In genomic region chr11:13140873-13141655, GRCh38 we compare ENCODE assay signal across 12 cellular contexts.
A peak's percentile ranks its signal among the peaks of the same experiment; 100 is the strongest.
DNase-seq lines count a peak whose midpoint lies in the region; ATAC-seq and TF ChIP-seq lines count a peak whose summit lies in the region.
"Had no signal": no experiment of that assay in that cellular context is flagged by ENCODE, and none has a peak within 500 bp of the region (broad histone marks: within the 10 kb centered on the region; RNA-seq: fewer than 3 reads in every experiment).

No MANE protein-coding gene starts in this region.

- H3K9ac ChIP-seq in neuronal stem cell (ENCODE audit: low read depth, low read length, poor library complexity) = no peak overlapping the region
- H3K9ac ChIP-seq: parathyroid adenoma had no signal

- H3K4me1 ChIP-seq in breast epithelium (peaks cover 0 to 1% of the 10 kb centered on the region in 2 donors), neuronal stem cell (ENCODE audit: control insufficient read depth in 2 of 2, insufficient read depth in 1 of 2, low read depth in 1 of 2, low read length in 2 of 2) (peaks cover 5 to 10% of the 10 kb centered on the region in 2 donors)
- H3K4me1 ChIP-seq: vagina had no signal

- no peak overlapping the region for H2BK120ac ChIP-seq in neuronal stem cell (ENCODE audit: low read depth, low read length)

- H3K27ac ChIP-seq in breast epithelium = peak overlapping the region; percentile 49 to 74
- H3K27ac ChIP-seq in neuronal stem cell (replicated peaks; ENCODE audit: low read length) = no peak overlapping the region
- H3K27ac ChIP-seq: parathyroid adenoma, vagina had no signal

- no peak overlapping the region for H3K23ac ChIP-seq in neuronal stem cell (ENCODE audit: low read depth, low read length, poor library complexity)

- no peak overlapping the region for H2BK12ac ChIP-seq in neuronal stem cell (ENCODE audit: low read length)

- H3K4me3 ChIP-seq in breast epithelium (no peak overlapping the region), neuronal stem cell (ENCODE audit: low read length in 2 of 2) (no peak overlapping the region), lower leg skin (ENCODE audit: low read depth, poor library complexity, severe bottlenecking) (no peak overlapping the region)
- H3K4me3 ChIP-seq: vagina had no signal

- intact Hi-C loops in breast epithelium (cut with DNase I; ENCODE audit: low total_unique reads) (no loop called here), lower leg skin (cut with DNase I; ENCODE audit: low total_unique reads) (loop anchor here (10.0 kb wide), 1 partner anchor 126 kb away; no protein-coding TSS in a partner anchor)

- H3K14ac ChIP-seq in neuronal stem cell (ENCODE audit: low read length) = no peak overlapping the region

- ATAC-seq in GM18511 (IDR thresholded peaks at IDR 0.05; ENCODE audit: unreplicated experiment) (peak; percentile 17), HG03108 (IDR thresholded peaks at IDR 0.05; ENCODE audit: unreplicated experiment) (no peak)
- ATAC-seq: WTC11 had no signal

- H4K91ac ChIP-seq in neuronal stem cell (ENCODE audit: low read depth, low read length, poor library complexity) = no peak overlapping the region

- H2BK5ac ChIP-seq in neuronal stem cell (ENCODE audit: low read length) = no peak overlapping the region

- no CpG with 5 or more reads among the region's 10 CpGs for WGBS in neuronal stem cell (ENCODE audit: extremely low coverage in 2 of 2, insufficient read length in 2 of 2, insufficient replicate concordance in 1 of 2), 2 donors
- 73 to 75% methylated on average over 10 of the region's 10 CpGs for WGBS in lower leg skin, 2 donors

- H3K18ac ChIP-seq in neuronal stem cell (ENCODE audit: low read length) = peak overlapping the region; percentile 21

- H3K9me3 ChIP-seq in breast epithelium = no peaks in the 10 kb centered on the region
- no peaks in the 10 kb centered on the region for H3K9me3 ChIP-seq in neuronal stem cell (replicated peaks in 1 of 2; ENCODE audit: control insufficient read depth in 2 of 2, insufficient read depth in 1 of 2, low read depth in 1 of 2, low read length in 2 of 2)
- H3K9me3 ChIP-seq: vagina had no signal

- H3K36me3 ChIP-seq in breast epithelium (no peaks in the 10 kb centered on the region), neuronal stem cell (replicated peaks in 1 of 2; ENCODE audit: control insufficient read depth in 2 of 2, insufficient read depth in 2 of 2, low read length in 2 of 2) (no peaks in the 10 kb centered on the region)
- H3K36me3 ChIP-seq: vagina had no signal

- TF ChIP-seq CTCF in breast epithelium (IDR thresholded peaks at IDR 0.05) (no peak), lower leg skin (IDR thresholded peaks at IDR 0.05) (no peak)

- no peak overlapping the region for H2BK15ac ChIP-seq in neuronal stem cell (ENCODE audit: low read length)

- TF ChIP-seq POLR2A in breast epithelium (IDR thresholded peaks at IDR 0.05) = no peak
- TF ChIP-seq POLR2A in lower leg skin (IDR thresholded peaks at IDR 0.05) = no peak

- peak overlapping the region; percentile 36 for H2AFZ ChIP-seq in neuronal stem cell (ENCODE audit: low read length)
- H2AFZ ChIP-seq: parathyroid adenoma had no signal

- no peak overlapping the region for H3K4ac ChIP-seq in neuronal stem cell (ENCODE audit: low read length)

- H4K8ac ChIP-seq in neuronal stem cell (ENCODE audit: low read depth, low read length) = no peak overlapping the region

- DNase-seq in LoVo (ENCODE audit: low spot score) (peak; percentile 46), breast epithelium (ENCODE audit: low spot score in 2 of 2) (peak in 1 of 2 donors; percentile 87), neuronal stem cell (ENCODE audit: low spot score) (no peak), NCI-H2227 (lab: John Stamatoyannopoulos, UW; ENCODE audit: unreplicated experiment) (no peak), foreskin melanocyte (no peak), lower leg skin (ENCODE audit: low spot score in 2 of 2) (no peak)
- DNase-seq: activated effector memory CD4-positive, alpha-beta T cell treated with anti-CD3 and anti-CD28 coated beads, Interleukin-2, amount 50 U/mL, for 16 hours had no signal

- H3K27me3 ChIP-seq in breast epithelium (no peaks in the 10 kb centered on the region), neuronal stem cell (ENCODE audit: control insufficient read depth in 3 of 3, insufficient read depth in 3 of 3, low read depth in 1 of 3, low read length in 3 of 3) (no peaks in the 10 kb centered on the region)
- H3K27me3 ChIP-seq: vagina had no signal

- no peak overlapping the region for H2AK5ac ChIP-seq in neuronal stem cell (ENCODE audit: low read depth, low read length)

- no peak overlapping the region for H3K4me2 ChIP-seq in neuronal stem cell (ENCODE audit: insufficient read depth, low read length, poor library complexity, severe bottlenecking)

- no peaks in the 10 kb centered on the region for H3K79me1 ChIP-seq in neuronal stem cell (ENCODE audit: low read depth, low read length)
